Comparison of ENCODE assay signal across 21 cellular contexts in genomic region chr2:237593596-237594310, GRCh38. TPM values are rescaled to one million over a fixed set of nuclear protein-coding genes. Genes with fewer than 3 reads are reported as not detected.
DNase-seq lines count a peak whose midpoint lies in the region; ATAC-seq, FAIRE-seq and TF ChIP-seq lines count a peak whose summit lies in the region.
"Had no signal": no experiment of that assay in that cellular context is flagged by ENCODE, and none has a peak within 500 bp of the region (broad histone marks: within the 10 kb centered on the region; RNA-seq: fewer than 3 reads in every experiment).

No MANE protein-coding gene starts in this region.

- no peaks in the 10 kb centered on the region for H3K36me3 ChIP-seq in IMR-90 (ENCODE audit: control insufficient read depth, insufficient read depth, low read length)
- no peaks in the 10 kb centered on the region; the same call in 1 of the 2 replicates for H3K36me3 ChIP-seq in Panc1 (ENCODE audit: control insufficient read depth, insufficient read depth, low read length)
- H3K36me3 ChIP-seq in HepG2 (replicated peaks in 1 of 2; ENCODE audit: control insufficient read depth in 1 of 2, insufficient read depth in 2 of 2, low read length in 2 of 2): no peaks in the 10 kb centered on the region
- no peaks in the 10 kb centered on the region for H3K36me3 ChIP-seq in kidney (ENCODE audit: control insufficient read depth in 1 of 2, insufficient read depth in 2 of 2, low read length in 2 of 2)
- H3K36me3 ChIP-seq: brain microvascular endothelial cell, ovary, spleen had no signal

- TF ChIP-seq POLR2A in IMR-90 (IDR thresholded peaks at IDR 0.05; ENCODE audit: low read depth, low read length): no peak
- TF ChIP-seq POLR2A in HepG2 (IDR thresholded peaks at IDR 0.05; ENCODE audit: insufficient read depth in 1 of 2, low read depth in 2 of 2, low read length in 2 of 2): no peak; a peak in 1 of 4 replicates

- TF ChIP-seq EP300 in HepG2 (IDR thresholded peaks at IDR 0.05; ENCODE audit: low read depth in 2 of 2, low read length in 2 of 2) (no peak), HepG2 (CRISPR knock-in tag; IDR thresholded peaks at IDR 0.05; ENCODE audit: borderline replicate concordance) (no peak)

- FAIRE-seq in HepG2 (lab: Jason Lieb, UNC): no peak
- FAIRE-seq in kidney (lab: Jason Lieb, UNC): no peak
- FAIRE-seq: GM12892 had no signal

- H3K79me1 ChIP-seq in IMR-90 (ENCODE audit: low read depth in 1 of 2, low read length in 2 of 2): no peaks in the 10 kb centered on the region

- H3K27ac Mint-ChIP-seq in stimulated activated naive B cell treated with anti-CD40 and anti-IgM and Interleukin-4, amounts not matched to agents 10 μg/mL and 1 μg/mL and 100 μg/mL, for 72 hours: peak overlapping the region; percentile 43
- H3K27ac Mint-ChIP-seq: CD8-positive, alpha-beta T cell; effector memory CD8-positive, alpha-beta T cell had no signal

- no peaks in the 10 kb centered on the region for H3K9me1 ChIP-seq in IMR-90 (ENCODE audit: insufficient read depth, low read length)

- no peak for ATAC-seq in IMR-90 (ENCODE audit: low read depth)
- no peak for ATAC-seq in Panc1
- no peak for ATAC-seq in HepG2
- ATAC-seq in stimulated activated naive B cell treated with anti-CD40 and anti-IgM and Interleukin-4, amounts not matched to agents 10 μg/mL and 1 μg/mL and 100 μg/mL, for 72 hours (replicated peaks): peak in 1 of 2 donors; percentile 26
- ATAC-seq in HG02840 (IDR thresholded peaks at IDR 0.05; ENCODE audit: low FRiP score, unreplicated experiment): no peak
- ATAC-seq in stimulated activated naive CD8-positive, alpha-beta T cell treated with anti-CD3 and anti-CD28 coated beads, Interleukin-15, Interleukin-2, amounts not matched to agents 100 U/mL and 50 U/mL, for 24 hours: no peak
- no peak for ATAC-seq in left lobe of liver
- ATAC-seq: activated CD4-positive, CD25-positive, alpha-beta regulatory T cell treated with anti-CD3 and anti-CD28 coated beads, Interleukin-2, amount 50 U/mL, for 24 hours; CD8-positive, alpha-beta T cell; effector memory CD8-positive, alpha-beta T cell; mucosa of descending colon had no signal

- no peak overlapping the region for H2AFZ ChIP-seq in IMR-90 (replicated peaks; ENCODE audit: low read length, poor library complexity)
- H2AFZ ChIP-seq in HepG2 (ENCODE audit: low read length): no peak overlapping the region

- TF ChIP-seq RAD21 in IMR-90 (IDR thresholded peaks at IDR 0.05; ENCODE audit: low read length) (no peak), HepG2 (CRISPR knock-in tag; IDR thresholded peaks at IDR 0.05) (no peak)

- no peak overlapping the region for H3K4ac ChIP-seq in IMR-90 (ENCODE audit: low read depth, low read length)

- no peak overlapping the region for H4K91ac ChIP-seq in IMR-90 (ENCODE audit: insufficient read depth, low read depth, low read length)

- H3K4me2 ChIP-seq in IMR-90 (ENCODE audit: low read depth, low read length) (no peak overlapping the region), HepG2 (ENCODE audit: low read depth, low read length) (peak overlapping the region; percentile 64; the same call in 1 of the 2 replicates)

- dilution Hi-C loops in IMR-90 (cut with HindIII; ENCODE audit: low sequenced_read_pairs, unreplicated experiment): no loop called here

- no peak overlapping the region for H3K4me3 ChIP-seq in IMR-90 (ENCODE audit: insufficient read depth, low read depth, low read length)
- H3K4me3 ChIP-seq in Panc1 (ENCODE audit: low read depth in 2 of 2, low read length in 2 of 2): no peak overlapping the region
- H3K4me3 ChIP-seq in HepG2 (replicated peaks in 1 of 3; ENCODE audit: insufficient read depth in 1 of 3, low read depth in 2 of 3, low read length in 3 of 3): no peak overlapping the region
- no peak overlapping the region for H3K4me3 ChIP-seq in kidney (ENCODE audit: low read length in 2 of 2)
- H3K4me3 ChIP-seq: mucosa of descending colon, ovary, spleen had no signal

- H3K27ac ChIP-seq in IMR-90 (ENCODE audit: insufficient read depth, low read length) (no peak overlapping the region), Panc1 (ENCODE audit: low read length) (peak overlapping the region; percentile 69), HepG2 (ENCODE audit: extremely low read length, insufficient read depth, low read length) (peak overlapping the region; percentile 72), kidney (ENCODE audit: low read depth in 2 of 2, low read length in 2 of 2) (no peak overlapping the region)
- H3K27ac ChIP-seq: brain microvascular endothelial cell, ovary, RWPE1, spleen had no signal

- H2AK5ac ChIP-seq in IMR-90 (ENCODE audit: low read depth, low read length): peak overlapping the region; percentile 26; the same call in 1 of the 2 replicates

- intact Hi-C loops in IMR-90 (cut with micrococcal nuclease): no loop called here
- intact Hi-C loops in Panc1 (cut with micrococcal nuclease; ENCODE audit: unreplicated experiment): loop anchor here (10.0 kb wide), 1 partner anchor 151 kb away; no protein-coding TSS in a partner anchor
- intact Hi-C loops in HepG2 (cut with micrococcal nuclease; ENCODE audit: unreplicated experiment): no loop called here
- intact Hi-C loops in kidney (cut with DNase I): no loop called here

- POLR2A ChIA-PET in IMR-90 (lab: Charles Lee; ENCODE audit: unreplicated experiment): no interaction called here
- POLR2A ChIA-PET in Panc1 (lab: Charles Lee): no interaction called here
- POLR2A ChIA-PET in HepG2 (lab: Yijun Ruan, JAX): interaction anchor here (0.9 to 1.6 kb wide), 2 partner anchors 8 to 11 kb away, joined by 3 to 5 read pairs; no protein-coding TSS in a partner anchor

- H3K4me1 ChIP-seq in IMR-90 (ENCODE audit: control insufficient read depth, insufficient read depth, low read length): peaks cover 6% of the 10 kb centered on the region
- H3K4me1 ChIP-seq in Panc1 (ENCODE audit: control insufficient read depth, insufficient read depth, low read length): peaks cover 39% of the 10 kb centered on the region
- H3K4me1 ChIP-seq in HepG2 (ENCODE audit: insufficient read depth, low read length): peaks cover 96% of the 10 kb centered on the region
- H3K4me1 ChIP-seq in kidney (ENCODE audit: control insufficient read depth in 1 of 2, insufficient read depth in 1 of 2, low read depth in 1 of 2, low read length in 2 of 2): peaks cover 4 to 9% of the 10 kb centered on the region in 2 donors

- no peak overlapping the region for H3K23ac ChIP-seq in IMR-90 (ENCODE audit: low read depth, low read length)

- WGBS in IMR-90 (ENCODE audit: extremely low coverage in 2 of 2, insufficient read length in 1 of 2), 2 experiments: 73% methylated on average over 5 of the region's 16 CpGs; no CpG with 5 or more reads in 1 of the 2 experiments
- WGBS in HepG2 (ENCODE audit: low lambda C conversion rate): 86% methylated on average over 16 of the region's 16 CpGs

- no peaks in the 10 kb centered on the region for H3K9me3 Mint-ChIP-seq in stimulated activated naive B cell treated with anti-CD40 and anti-IgM and Interleukin-4, amounts not matched to agents 10 μg/mL and 1 μg/mL and 100 μg/mL, for 72 hours
- H3K9me3 Mint-ChIP-seq: CD8-positive, alpha-beta T cell; effector memory CD8-positive, alpha-beta T cell had no signal

- CTCF ChIA-PET in IMR-90 (lab: Yijun Ruan, JAX) (no interaction called here), Panc1 (lab: Charles Lee) (no interaction called here), HepG2 (lab: Yijun Ruan, JAX; ENCODE audit: low intra/inter-chr PET ratio, low total read pairs) (no interaction called here)

- no peak overlapping the region for H3K4me3 Mint-ChIP-seq in stimulated activated naive B cell treated with anti-CD40 and anti-IgM and Interleukin-4, amounts not matched to agents 10 μg/mL and 1 μg/mL and 100 μg/mL, for 72 hours
- H3K4me3 Mint-ChIP-seq: CD8-positive, alpha-beta T cell; effector memory CD8-positive, alpha-beta T cell had no signal

- no peak for TF ChIP-seq CTCF in IMR-90 (conservative IDR thresholded peaks at IDR 0.05; ENCODE audit: low read depth, low read length)
- TF ChIP-seq CTCF in Panc1 (IDR thresholded peaks at IDR 0.05): no peak
- 0 out of 2 replicates have a peak, but pooled peaks have one; percentile 3 for TF ChIP-seq CTCF in HepG2 (CRISPR knock-in tag; IDR thresholded peaks at IDR 0.05)
- no peak for TF ChIP-seq CTCF in kidney (IDR thresholded peaks at IDR 0.05; ENCODE audit: borderline replicate concordance, extremely low read depth, insufficient read depth)

- peak overlapping the region; percentile 25 for H2AK9ac ChIP-seq in IMR-90 (replicated peaks; ENCODE audit: low read depth, low read length, poor library complexity)

- H3K14ac ChIP-seq in IMR-90 (replicated peaks; ENCODE audit: low read depth, low read length): no peak overlapping the region

- in situ Hi-C loops in IMR-90 (cut with MboI; ENCODE audit: low sequenced_read_pairs): loop anchor here (5.0 kb wide), 1 partner anchor 149 kb away; no protein-coding TSS in a partner anchor
- in situ Hi-C loops in Panc1 (cut with HindIII; ENCODE audit: low pct_unique_long_range_greater_than_20kb, low sequenced_read_pairs): no loop called here
- in situ Hi-C loops in HepG2 (cut with HindIII; ENCODE audit: extremely low pct_ligation_motif_present, low pct_unique_long_range_greater_than_20kb): no loop called here

- H2BK20ac ChIP-seq in IMR-90 (ENCODE audit: low read depth, low read length): no peak overlapping the region

- H3K56ac ChIP-seq in IMR-90 (ENCODE audit: extremely low read depth, insufficient read depth, low read length): no peak overlapping the region

- DNase-seq in IMR-90 (no peak), Panc1 (ENCODE audit: low read depth, low spot score) (no peak), HepG2 (ENCODE audit: low spot score) (no peak), left lobe of liver (ENCODE audit: low spot score) (no peak), kidney (no peak)
- DNase-seq in stimulated activated naive B cell treated with anti-CD40 and anti-IgM and Interleukin-4, amounts not matched to agents 10 μg/mL and 1 μg/mL and 100 μg/mL, for 72 hours: no peak
- DNase-seq in stimulated activated naive CD8-positive, alpha-beta T cell treated with anti-CD3 and anti-CD28 coated beads, Interleukin-15, Interleukin-2, amounts not matched to agents 100 U/mL and 50 U/mL, for 24 hours: no peak
- DNase-seq: activated CD8-positive, alpha-beta memory T cell treated with anti-CD3 and anti-CD28 coated beads, Interleukin-2, amount 50 U/mL, for 4 hours; activated naive CD4-positive, alpha-beta T cell treated with Interleukin-2 at 50 U/mL for 16 hours; brain microvascular endothelial cell; CD8-positive, alpha-beta T cell; effector memory CD8-positive, alpha-beta T cell; NCI-H774 had no signal

- H4K8ac ChIP-seq in IMR-90 (ENCODE audit: low read depth in 2 of 2, low read length in 2 of 2): no peak overlapping the region

- H3K9ac ChIP-seq in IMR-90 (ENCODE audit: low read depth, low read length): no peak overlapping the region
- H3K9ac ChIP-seq in HepG2 (ENCODE audit: insufficient read depth, low read depth, low read length): no peak overlapping the region; the same call in 1 of the 2 replicates
- no peak overlapping the region for H3K9ac ChIP-seq in kidney (ENCODE audit: low read length in 2 of 2)

- H3K27me3 ChIP-seq in IMR-90 (ENCODE audit: control insufficient read depth, insufficient read depth, low read length) (no peaks in the 10 kb centered on the region), Panc1 (ENCODE audit: control insufficient read depth, insufficient read depth, low read length) (no peaks in the 10 kb centered on the region), HepG2 (ENCODE audit: control insufficient read depth in 1 of 2, insufficient read depth in 2 of 2, low read length in 2 of 2) (no peaks in the 10 kb centered on the region; a peak in 1 of 5 replicates)
- H3K27me3 ChIP-seq: brain microvascular endothelial cell, ovary, spleen had no signal

- H2BK120ac ChIP-seq in IMR-90 (ENCODE audit: low read depth, low read length): no peak overlapping the region

- peaks cover 0 to 10% of the 10 kb centered on the region in 2 donors for H3K27me3 Mint-ChIP-seq in stimulated activated naive B cell treated with anti-CD40 and anti-IgM and Interleukin-4, amounts not matched to agents 10 μg/mL and 1 μg/mL and 100 μg/mL, for 72 hours

- no peak overlapping the region for H3K18ac ChIP-seq in IMR-90 (ENCODE audit: low read depth, low read length)

- no peaks in the 10 kb centered on the region for H3K36me3 Mint-ChIP-seq in stimulated activated naive B cell treated with anti-CD40 and anti-IgM and Interleukin-4, amounts not matched to agents 10 μg/mL and 1 μg/mL and 100 μg/mL, for 72 hours
- H3K36me3 Mint-ChIP-seq: CD8-positive, alpha-beta T cell had no signal

- no peak overlapping the region for H2BK5ac ChIP-seq in IMR-90 (ENCODE audit: low read depth, low read length, poor library complexity, severe bottlenecking)

- H2BK15ac ChIP-seq in IMR-90 (ENCODE audit: low read depth, low read length): no peak overlapping the region

- peaks cover 27 to 44% of the 10 kb centered on the region in 2 donors for H3K4me1 Mint-ChIP-seq in stimulated activated naive B cell treated with anti-CD40 and anti-IgM and Interleukin-4, amounts not matched to agents 10 μg/mL and 1 μg/mL and 100 μg/mL, for 72 hours

- no peak overlapping the region for H4K5ac ChIP-seq in IMR-90 (ENCODE audit: low read depth, low read length)

- H3K79me2 ChIP-seq in HepG2 (ENCODE audit: insufficient read depth, low read length): peaks cover 14% of the 10 kb centered on the region

- no peaks in the 10 kb centered on the region for H4K20me1 ChIP-seq in IMR-90 (ENCODE audit: insufficient read depth, low read length)
- no peaks in the 10 kb centered on the region for H4K20me1 ChIP-seq in HepG2 (ENCODE audit: insufficient read depth, low read length)

- H3K9me3 ChIP-seq in IMR-90 (ENCODE audit: control insufficient read depth, insufficient read depth, low read length): no peaks in the 10 kb centered on the region
- H3K9me3 ChIP-seq in Panc1 (ENCODE audit: control insufficient read depth, insufficient read depth, low read depth, low read length): no peaks in the 10 kb centered on the region
- no peaks in the 10 kb centered on the region for H3K9me3 ChIP-seq in HepG2 (ENCODE audit: low read length)
- H3K9me3 ChIP-seq in kidney (ENCODE audit: control insufficient read depth in 1 of 2, low read length in 2 of 2): no peaks in the 10 kb centered on the region
- H3K9me3 ChIP-seq: mucosa of descending colon, ovary, spleen had no signal

- no TSS peak for BruUV-seq in IMR-90 (replicated peaks; lab: Mats Ljungman, UMichigan)
- BruUV-seq in Panc1 (replicated peaks; lab: Mats Ljungman, UMichigan): no TSS peak
- no TSS peak for BruUV-seq in HepG2 (replicated peaks; lab: Mats Ljungman, UMichigan)

RNA-seq across cellular contexts. Expression of gene RAB17, which starts 3.2 kb away (rescaled TPM):
- total RNA-seq in IMR-90 (2012; rRNA removed): not detected in 2 replicates
- 0.17 and 0.41 TPM in 2 replicates for polyA plus RNA-seq in IMR-90 (2012; rRNA removed)
- polyA plus RNA-seq in IMR-90 (2012; cell fraction: cytosol; rRNA removed): 0.05 and 0.34 TPM in 2 replicates
- polyA plus RNA-seq in IMR-90 (2012; cell fraction: nucleus; rRNA removed; ENCODE audit: low replicate concordance): 1.9 and 2.9 TPM in 2 replicates
- 23.6 TPM for total RNA-seq in Panc1 (2021; ENCODE audit: unreplicated experiment)
- polyA plus RNA-seq in Panc1 (2012; ENCODE audit: insufficient read length): 8.5 TPM
- 68.0 and 70.0 TPM in 2 replicates for total RNA-seq in HepG2 (2016; rRNA removed; fragmentation: Illumina TruSeq; extraction: Trizol)
- total RNA-seq in HepG2 (2016; cell fraction: cytosol; rRNA removed; fragmentation: Illumina TruSeq; extraction: Trizol; ENCODE audit: low read depth): 21.0 and 21.9 TPM in 2 replicates
- total RNA-seq in HepG2 (2016; cell fraction: insoluble cytoplasmic fraction; rRNA removed; fragmentation: Illumina TruSeq; extraction: Trizol): 67.8 and 73.3 TPM in 2 replicates
- total RNA-seq in HepG2 (2016; cell fraction: membrane; rRNA removed; fragmentation: Illumina TruSeq; extraction: Trizol): 42.7 and 50.7 TPM in 2 replicates
- total RNA-seq in HepG2 (2016; cell fraction: nucleus; rRNA removed; fragmentation: Illumina TruSeq; extraction: Trizol): 51.2 and 64.7 TPM in 2 replicates
- polyA plus RNA-seq in HepG2 (2011; rRNA removed): 124 and 141 TPM in 2 replicates
- 66.2 and 82.5 TPM in 2 replicates for polyA plus RNA-seq in HepG2 (2011; cell fraction: cytosol; rRNA removed)
- polyA plus RNA-seq in HepG2 (2011; cell fraction: nucleus; rRNA removed): 477 and 514 TPM in 2 replicates
- polyA plus RNA-seq in HepG2 (2012): 189 and 204 TPM in 2 replicates
- 14.6 and 16.8 TPM in 2 replicates for polyA plus RNA-seq in HepG2 (2016; cell fraction: cytosol; fragmentation: Illumina TruSeq; extraction: Trizol; ENCODE audit: low read depth)
- 53.0 and 54.7 TPM in 2 replicates for polyA plus RNA-seq in HepG2 (2016; cell fraction: insoluble cytoplasmic fraction; fragmentation: Illumina TruSeq; extraction: Trizol; ENCODE audit: low read depth)
- polyA plus RNA-seq in HepG2 (2016; cell fraction: membrane; fragmentation: Illumina TruSeq; extraction: Trizol; ENCODE audit: low read depth): 27.1 and 29.9 TPM in 2 replicates
- 145 and 160 TPM in 2 replicates for polyA plus RNA-seq in HepG2 (2016; cell fraction: nucleus; fragmentation: Illumina TruSeq; extraction: Trizol; ENCODE audit: insufficient read depth, low read depth)
- 4.6 and 63.9 TPM in 2 replicates for polyA minus RNA-seq in HepG2 (2011; rRNA and poly(A)+ RNA removed; ENCODE audit: low replicate concordance)
- 23.6 and 25.7 TPM in 2 replicates for polyA minus RNA-seq in HepG2 (2011; cell fraction: cytosol; rRNA and poly(A)+ RNA removed)
- 126 and 135 TPM in 2 replicates for polyA minus RNA-seq in HepG2 (2011; cell fraction: nucleus; rRNA and poly(A)+ RNA removed)
- total RNA-seq in left lobe of liver: 88.5 TPM
- 59.1 TPM for total RNA-seq in kidney
- 151 TPM for polyA plus RNA-seq in kidney (ENCODE audit: insufficient read depth, low read depth, low replicate concordance)
- total RNA-seq: CD8-positive, alpha-beta T cell; G401 had no signal

RNA-seq across cellular contexts. Expression of gene PRLH, which starts 27.4 kb away (rescaled TPM):
- total RNA-seq in IMR-90 (2012; rRNA removed) (not detected in 2 replicates), Panc1 (2021; ENCODE audit: unreplicated experiment) (not detected), HepG2 (2016; rRNA removed; fragmentation: Illumina TruSeq; extraction: Trizol) (not detected in 2 replicates), left lobe of liver (not detected), kidney (not detected)
- polyA plus RNA-seq in IMR-90 (2012; rRNA removed) (not detected in 2 replicates), HepG2 (2011; rRNA removed) (not detected in 2 replicates), kidney (ENCODE audit: insufficient read depth, low read depth, low replicate concordance) (not detected)
- not detected in 2 replicates for polyA plus RNA-seq in IMR-90 (2012; cell fraction: cytosol; rRNA removed)
- not detected in 2 replicates for polyA plus RNA-seq in IMR-90 (2012; cell fraction: nucleus; rRNA removed; ENCODE audit: low replicate concordance)
- polyA plus RNA-seq in Panc1 (2012; ENCODE audit: insufficient read length): not detected
- not detected in 2 replicates for total RNA-seq in HepG2 (2016; cell fraction: cytosol; rRNA removed; fragmentation: Illumina TruSeq; extraction: Trizol; ENCODE audit: low read depth)
- not detected in 2 replicates for total RNA-seq in HepG2 (2016; cell fraction: insoluble cytoplasmic fraction; rRNA removed; fragmentation: Illumina TruSeq; extraction: Trizol)
- total RNA-seq in HepG2 (2016; cell fraction: membrane; rRNA removed; fragmentation: Illumina TruSeq; extraction: Trizol): not detected in 2 replicates
- not detected in 2 replicates for total RNA-seq in HepG2 (2016; cell fraction: nucleus; rRNA removed; fragmentation: Illumina TruSeq; extraction: Trizol)
- polyA plus RNA-seq in HepG2 (2011; cell fraction: cytosol; rRNA removed): not detected in 2 replicates
- not detected in 2 replicates for polyA plus RNA-seq in HepG2 (2011; cell fraction: nucleus; rRNA removed)
- not detected in 2 replicates for polyA plus RNA-seq in HepG2 (2012)
- polyA plus RNA-seq in HepG2 (2016; cell fraction: cytosol; fragmentation: Illumina TruSeq; extraction: Trizol; ENCODE audit: low read depth): not detected in 2 replicates
- polyA plus RNA-seq in HepG2 (2016; cell fraction: insoluble cytoplasmic fraction; fragmentation: Illumina TruSeq; extraction: Trizol; ENCODE audit: low read depth): not detected in 2 replicates
- not detected in 2 replicates for polyA plus RNA-seq in HepG2 (2016; cell fraction: membrane; fragmentation: Illumina TruSeq; extraction: Trizol; ENCODE audit: low read depth)
- not detected in 2 replicates for polyA plus RNA-seq in HepG2 (2016; cell fraction: nucleus; fragmentation: Illumina TruSeq; extraction: Trizol; ENCODE audit: insufficient read depth, low read depth)
- not detected in 2 replicates for polyA minus RNA-seq in HepG2 (2011; rRNA and poly(A)+ RNA removed; ENCODE audit: low replicate concordance)
- polyA minus RNA-seq in HepG2 (2011; cell fraction: cytosol; rRNA and poly(A)+ RNA removed): not detected in 2 replicates
- not detected in 2 replicates for polyA minus RNA-seq in HepG2 (2011; cell fraction: nucleus; rRNA and poly(A)+ RNA removed)
- total RNA-seq: CD8-positive, alpha-beta T cell; G401; mucosa of descending colon; ovary; spleen had no signal
- polyA plus RNA-seq: ovary, spleen had no signal

RNA-seq across cellular contexts. Expression of gene LRRFIP1, which starts 33.6 kb away (rescaled TPM):
- total RNA-seq in IMR-90 (2012; rRNA removed) (52.2 and 63.0 TPM in 2 replicates), Panc1 (2021; ENCODE audit: unreplicated experiment) (121 TPM), HepG2 (2016; rRNA removed; fragmentation: Illumina TruSeq; extraction: Trizol) (15.9 and 22.0 TPM in 2 replicates), left lobe of liver (33.6 TPM), kidney (204 TPM)
- polyA plus RNA-seq in IMR-90 (2012; rRNA removed) (47.4 and 54.4 TPM in 2 replicates), HepG2 (2011; rRNA removed) (31.2 and 40.5 TPM in 2 replicates), kidney (ENCODE audit: insufficient read depth, low read depth, low replicate concordance) (39.1 TPM)
- polyA plus RNA-seq in IMR-90 (2012; cell fraction: cytosol; rRNA removed): 22.4 and 32.2 TPM in 2 replicates
- polyA plus RNA-seq in IMR-90 (2012; cell fraction: nucleus; rRNA removed; ENCODE audit: low replicate concordance): 26.6 and 80.9 TPM in 2 replicates
- 61.9 TPM for polyA plus RNA-seq in Panc1 (2012; ENCODE audit: insufficient read length)
- 11.0 and 11.2 TPM in 2 replicates for total RNA-seq in HepG2 (2016; cell fraction: cytosol; rRNA removed; fragmentation: Illumina TruSeq; extraction: Trizol; ENCODE audit: low read depth)
- total RNA-seq in HepG2 (2016; cell fraction: insoluble cytoplasmic fraction; rRNA removed; fragmentation: Illumina TruSeq; extraction: Trizol): 15.6 and 24.6 TPM in 2 replicates
- total RNA-seq in HepG2 (2016; cell fraction: membrane; rRNA removed; fragmentation: Illumina TruSeq; extraction: Trizol): 18.1 and 18.4 TPM in 2 replicates
- total RNA-seq in HepG2 (2016; cell fraction: nucleus; rRNA removed; fragmentation: Illumina TruSeq; extraction: Trizol): 31.0 and 33.7 TPM in 2 replicates
- 19.8 and 25.0 TPM in 2 replicates for polyA plus RNA-seq in HepG2 (2011; cell fraction: cytosol; rRNA removed)
- 43.1 TPM in 2 replicates for polyA plus RNA-seq in HepG2 (2011; cell fraction: nucleus; rRNA removed)
- polyA plus RNA-seq in HepG2 (2012): 48.6 and 68.2 TPM in 2 replicates
- polyA plus RNA-seq in HepG2 (2016; cell fraction: cytosol; fragmentation: Illumina TruSeq; extraction: Trizol; ENCODE audit: low read depth): 5.6 and 6.5 TPM in 2 replicates
- polyA plus RNA-seq in HepG2 (2016; cell fraction: insoluble cytoplasmic fraction; fragmentation: Illumina TruSeq; extraction: Trizol; ENCODE audit: low read depth): 43.3 and 43.5 TPM in 2 replicates
- 10.6 and 13.6 TPM in 2 replicates for polyA plus RNA-seq in HepG2 (2016; cell fraction: membrane; fragmentation: Illumina TruSeq; extraction: Trizol; ENCODE audit: low read depth)
- polyA plus RNA-seq in HepG2 (2016; cell fraction: nucleus; fragmentation: Illumina TruSeq; extraction: Trizol; ENCODE audit: insufficient read depth, low read depth): 55.6 and 61.1 TPM in 2 replicates
- 26.4 and 35.1 TPM in 2 replicates for polyA minus RNA-seq in HepG2 (2011; rRNA and poly(A)+ RNA removed; ENCODE audit: low replicate concordance)
- 26.2 and 26.7 TPM in 2 replicates for polyA minus RNA-seq in HepG2 (2011; cell fraction: cytosol; rRNA and poly(A)+ RNA removed)
- polyA minus RNA-seq in HepG2 (2011; cell fraction: nucleus; rRNA and poly(A)+ RNA removed): 97.5 and 100 TPM in 2 replicates

Comparison
In these comparisons a context has a peak if more than half of its experiments do, and no peak if none do; other contexts are left out.
1. H3K27ac ChIP-seq: peak in Panc1 (single experiment) and HepG2 (single experiment); none in IMR-90 (single experiment) and kidney (0 of 2).
2. RNA of gene RAB17, which starts 3.2 kb away (total RNA-seq): 88.5 TPM in left lobe of liver (single experiment), 21.0 to 73.3 TPM in HepG2, 59.1 TPM in kidney (single experiment) and 23.6 TPM in Panc1 (single experiment); not detected in IMR-90; every median in the first group is over 10 times any median in the second.